33 cellular contexts compared by ENCODE assay signal in genomic region chr10:71458387-71458786, GRCh38.
"Had no signal": no experiment of that assay in that cellular context is flagged by ENCODE, and none has a peak within 500 bp of the region (broad histone marks: within the 10 kb centered on the region; RNA-seq: fewer than 3 reads in every experiment).

No MANE protein-coding gene starts in this region.

- H3K9me3 ChIP-seq: MG63 had no signal

- H3K27me3 ChIP-seq: MG63 had no signal

- H3K36me3 ChIP-seq: MG63 had no signal

- H3K4me3 ChIP-seq: MG63 had no signal

- DNase-seq: Karpas-422, Kasumi-1, MG63, MM.1S, MV-4-11, NCI-H1048, NCI-H1092, NCI-H1092 treated with DMSO at 0.1 percent for 48 hours, NCI-H1105, NCI-H1105 treated with DMSO at 0.1 percent for 48 hours, NCI-H1417 treated with DMSO at 0.1 percent for 48 hours, NCI-H1436, NCI-H1436 treated with DMSO at 0.1 percent for 48 hours, NCI-H146, NCI-H1694, NCI-H1694 treated with DMSO at 0.1 percent for 48 hours, NCI-H187, NCI-H187 treated with DMSO at 0.1 percent for 48 hours, NCI-H1930, NCI-H2029, NCI-H2029 treated with DMSO at 0.1 percent for 48 hours, NCI-H2081, NCI-H2081 treated with DMSO at 0.1 percent for 48 hours, NCI-H2107, NCI-H2171, NCI-H2227 treated with DMSO at 0.1 percent for 48 hours, NCI-H226, NCI-H345, NCI-H446, NCI-H446 treated with DMSO at 0.1 percent for 48 hours, NCI-H510A, NCI-H510A treated with DMSO at 0.1 percent for 48 hours, NCI-H524 had no signal
